3 cellular contexts compared by ENCODE assay signal in genomic region chr7:48200946-48201589, GRCh38. TPM values are rescaled to one million over a fixed set of nuclear protein-coding genes. Genes with fewer than 3 reads are reported as not detected.
"Had no signal": no experiment of that assay in that cellular context is flagged by ENCODE, and none has a peak within 500 bp of the region (broad histone marks: within the 10 kb centered on the region; RNA-seq: fewer than 3 reads in every experiment).

No MANE protein-coding gene starts in this region.

RNA-seq across cellular contexts. Expression of gene ABCA13, which starts 29.8 kb away (rescaled TPM):
- total RNA-seq: activated naive CD4-positive, alpha-beta T cell treated with anti-CD3 and anti-CD28 coated beads for 36 hours; naive thymus-derived CD8-positive, alpha-beta T cell; SJCRH30 had no signal
- polyA plus RNA-seq: naive thymus-derived CD8-positive, alpha-beta T cell had no signal
